ENCODE assay signal across 14 cellular contexts in the genomic region with DNA sequence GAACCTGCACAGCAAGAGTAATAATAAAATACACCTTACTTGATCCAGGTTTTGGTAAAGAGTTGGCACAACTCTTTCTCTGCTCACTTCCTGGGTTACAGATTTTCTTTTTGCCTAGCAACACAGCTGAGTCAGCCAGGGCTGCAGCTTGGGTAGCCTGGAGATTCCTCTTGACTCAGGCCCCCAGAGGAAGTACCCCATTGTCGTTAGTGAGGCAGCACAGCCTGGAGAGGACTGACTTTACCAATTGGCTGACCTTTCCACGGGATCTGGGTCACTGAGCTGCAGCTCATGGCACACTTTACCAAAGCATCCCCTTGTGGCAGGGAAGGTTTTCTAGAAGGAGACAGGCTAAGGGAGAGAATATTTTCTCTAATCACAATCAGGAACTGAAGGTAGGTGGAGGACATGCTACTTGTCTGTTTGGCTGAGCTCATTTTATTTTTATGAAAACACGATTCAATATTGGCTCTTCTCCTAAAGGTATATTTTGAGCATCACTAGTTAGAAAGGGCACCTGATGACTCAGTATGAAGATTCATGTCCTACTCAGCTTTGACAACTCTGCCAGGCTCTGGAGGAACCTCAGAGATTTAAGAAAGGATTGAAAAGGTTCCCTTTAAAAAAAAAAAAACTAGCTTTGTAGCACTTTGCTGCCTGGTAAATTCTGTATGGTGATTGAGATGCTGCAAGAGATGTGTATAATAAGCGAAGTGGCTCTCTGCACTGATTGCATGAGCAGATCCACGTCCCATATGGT.
DNase-seq lines count a peak whose midpoint lies in the region; ATAC-seq lines count a peak whose summit lies in the region.
"Had no signal": no experiment of that assay in that cellular context is flagged by ENCODE, and none has a peak within 500 bp of the region (broad histone marks: within the 10 kb centered on the region; RNA-seq: fewer than 3 reads in every experiment).

No MANE protein-coding gene starts in this region.

- in situ Hi-C loops in ACHN (cut with HindIII; ENCODE audit: low pct_ligation_motif_present, low pct_unique_long_range_greater_than_20kb, low sequenced_read_pairs) = no loop called here

- peak; percentile 56 for DNase-seq in ACHN
- peak; percentile 11 for DNase-seq in HK-2 (ENCODE audit: unreplicated experiment)
- peak; percentile 49 for DNase-seq in astrocyte of the hippocampus (ENCODE audit: low read depth, low spot score)
- peak; percentile 5 for DNase-seq in medulla oblongata (ENCODE audit: extremely low spot score)
- no peak for DNase-seq in HuH-7 (ENCODE audit: low spot score)
- no peak for DNase-seq in SKM-1 treated with dmso at 0.1 percent for 144 hours (lab: John Stamatoyannopoulos, UW; ENCODE audit: unreplicated experiment)
- DNase-seq: activated CD8-positive, alpha-beta memory T cell treated with anti-CD3 and anti-CD28 coated beads, Interleukin-2, amount 50 U/mL, for 48 hours; activated naive CD8-positive, alpha-beta T cell treated with anti-CD3 and anti-CD28 coated beads, Interleukin-2, amount 10 ng/mL, durations not matched to agents 7 days and 5 days; NCI-H2171; occipital lobe; spleen; WERI-Rb-1 had no signal

- ATAC-seq in HG03432 (IDR thresholded peaks at IDR 0.05; ENCODE audit: unreplicated experiment) (no peak), HG03378 (IDR thresholded peaks at IDR 0.05; ENCODE audit: unreplicated experiment) (no peak)

Comparison
In these comparisons a context has a peak if more than half of its experiments do, and no peak if none do; other contexts are left out.
1. DNase-seq: peak in ACHN (single experiment), HK-2 (single experiment), astrocyte of the hippocampus (single experiment) and medulla oblongata (single experiment); none in HuH-7 (single experiment) and SKM-1 treated with dmso at 0.1 percent for 144 hours (single experiment).